In the genomic region with DNA sequence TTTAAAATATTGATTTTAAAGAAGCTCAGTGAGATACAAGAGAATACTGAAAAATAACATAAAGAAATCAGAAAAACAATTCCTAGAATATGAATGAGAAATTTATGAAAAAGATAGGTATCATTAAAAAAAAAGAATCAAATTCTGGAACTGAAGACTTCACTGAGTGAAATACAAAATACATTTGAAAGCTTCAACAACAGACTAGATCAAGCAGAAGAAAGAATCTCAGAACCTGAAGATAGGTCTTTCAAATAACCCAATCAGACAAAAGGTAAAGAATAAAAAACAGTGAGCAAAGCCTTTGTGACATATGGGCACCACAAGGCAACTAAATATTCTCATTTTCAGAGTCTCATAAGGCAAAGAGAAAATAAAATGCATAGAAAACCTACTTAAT, we compare ENCODE assay signal across 21 cellular contexts.
"Had no signal": no experiment of that assay in that cellular context is flagged by ENCODE, and none has a peak within 500 bp of the region (broad histone marks: within the 10 kb centered on the region; RNA-seq: fewer than 3 reads in every experiment).

No MANE protein-coding gene starts in this region.

- ATAC-seq: activated CD4-positive, alpha-beta T cell treated with anti-CD3 and anti-CD28 coated beads for 36 hours; T-cell had no signal

- H3K4me3 Mint-ChIP-seq: activated CD4-positive, alpha-beta memory T cell treated with anti-CD3 and anti-CD28 coated beads, Interleukin-2, amount 10 ng/mL, durations not matched to agents 7 days and 5 days; activated CD4-positive, alpha-beta T cell treated with anti-CD3 and anti-CD28 coated beads for 36 hours; activated naive CD8-positive, alpha-beta T cell treated with anti-CD3 and anti-CD28 coated beads, Interleukin-2, amount 10 ng/mL, durations not matched to agents 7 days and 5 days; activated T-cell treated with anti-CD3 and anti-CD28 coated beads, Interleukin-2, amount 50 U/mL, for 72 hours; T-cell had no signal

- H2AFZ ChIP-seq: PC-9 had no signal

- H3K27ac ChIP-seq: adrenal gland, PC-9, WERI-Rb-1 had no signal

- H3K36me3 ChIP-seq: adrenal gland, WERI-Rb-1 had no signal

- H3K4me2 ChIP-seq: PC-9 had no signal

- H3K27me3 ChIP-seq: adrenal gland had no signal

- H3K4me3 ChIP-seq: adrenal gland, PC-9 had no signal

- H3K27ac Mint-ChIP-seq: activated CD4-positive, alpha-beta memory T cell treated with anti-CD3 and anti-CD28 coated beads, Interleukin-2, amount 10 ng/mL, durations not matched to agents 7 days and 5 days; activated CD4-positive, alpha-beta T cell treated with anti-CD3 and anti-CD28 coated beads for 36 hours; activated naive CD8-positive, alpha-beta T cell treated with anti-CD3 and anti-CD28 coated beads, Interleukin-2, amount 10 ng/mL, durations not matched to agents 7 days and 5 days; activated T-cell treated with anti-CD3 and anti-CD28 coated beads, Interleukin-2, amount 50 U/mL, for 72 hours; activated T-helper 2 cell treated with anti-CD3 and anti-CD28 coated beads, Interferon-gamma antibody, Interleukin-2, Interleukin-4, amounts not matched to agents 10 μg/mL and 5 μg/mL and 100 μg/mL, durations not matched to agents 14 hours and 24 hours and 36 hours; T-cell had no signal

- H3K27me3 Mint-ChIP-seq: activated CD4-positive, alpha-beta memory T cell treated with anti-CD3 and anti-CD28 coated beads, Interleukin-2, amount 10 ng/mL, durations not matched to agents 7 days and 5 days; activated CD4-positive, alpha-beta T cell treated with anti-CD3 and anti-CD28 coated beads for 36 hours; activated naive CD8-positive, alpha-beta T cell treated with anti-CD3 and anti-CD28 coated beads, Interleukin-2, amount 10 ng/mL, durations not matched to agents 7 days and 5 days; T-cell had no signal

- DNase-seq: activated CD4-positive, alpha-beta T cell treated with anti-CD3 and anti-CD28 coated beads, Interleukin-2, amount 50 U/mL, for 1 hour; activated naive CD4-positive, alpha-beta T cell treated with anti-CD3 and anti-CD28 coated beads, Interleukin-2, amount 50 U/mL, for 16 hours; activated naive CD8-positive, alpha-beta T cell treated with anti-CD3 and anti-CD28 coated beads, Interleukin-2, amount 10 ng/mL, durations not matched to agents 7 days and 5 days; adrenal gland; anterior cingulate cortex; caudate nucleus; Kasumi-1; NCI-H1105 treated with DMSO at 0.1 percent for 48 hours; NCI-H1436 treated with DMSO at 0.1 percent for 48 hours; NCI-H187; NCI-H2081; NCI-H446; NCI-H524; PC-9; SHP77 treated with DMSO at 0.1 percent for 48 hours; T-cell; WERI-Rb-1 had no signal
